Comparison of ENCODE assay signal across 19 cellular contexts in the genomic region with DNA sequence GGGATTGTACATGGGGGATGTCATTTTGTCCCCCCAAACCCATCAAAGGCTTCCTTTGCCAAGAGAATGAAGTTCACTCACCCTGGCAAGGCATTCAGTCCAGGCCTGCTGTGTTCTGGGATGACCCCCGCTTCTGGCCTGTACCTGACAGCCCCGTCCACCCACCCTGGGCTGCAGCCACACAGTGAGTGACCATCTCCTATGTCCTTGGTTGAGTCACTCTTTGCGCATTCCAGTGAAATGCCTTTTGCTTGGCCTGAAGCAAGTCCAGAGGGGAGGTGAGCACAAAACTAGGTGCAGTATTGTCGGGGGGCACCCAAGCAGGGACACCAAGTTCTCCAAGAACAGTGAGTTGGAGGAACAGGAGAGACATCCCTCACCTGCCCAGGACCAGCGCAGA. TPM values are rescaled to one million over a fixed set of nuclear protein-coding genes. Genes with fewer than 3 reads are reported as not detected.
DNase-seq lines count a peak whose midpoint lies in the region; ATAC-seq and TF ChIP-seq lines count a peak whose summit lies in the region.
"Had no signal": no experiment of that assay in that cellular context is flagged by ENCODE, and none has a peak within 500 bp of the region (broad histone marks: within the 10 kb centered on the region; RNA-seq: fewer than 3 reads in every experiment).

No MANE protein-coding gene starts in this region.

- H3F3A ChIP-seq in neural progenitor cell (ENCODE audit: low read depth), result peaks cover 8% of the 10 kb centered on the region

- H3K4me1 ChIP-seq in duodenal mucosa (ENCODE audit: control insufficient read depth in 1 of 2, insufficient read depth in 2 of 2, low read length in 2 of 2), result peaks cover 51 to 59% of the 10 kb centered on the region in 2 donors
- H3K4me1 ChIP-seq in neural progenitor cell, result peaks cover 11% of the 10 kb centered on the region
- H3K4me1 ChIP-seq in Karpas-422 (ENCODE audit: low read length), result peaks cover 16% of the 10 kb centered on the region
- H3K4me1 ChIP-seq in mesendoderm (ENCODE audit: control insufficient read depth, low read depth, low read length), result no peaks in the 10 kb centered on the region

- TF ChIP-seq CTCF in CD4-positive, alpha-beta T cell (IDR thresholded peaks at IDR 0.05), result no peak
- TF ChIP-seq CTCF in neural progenitor cell (IDR thresholded peaks at IDR 0.05), result no peak
- TF ChIP-seq CTCF in type B pancreatic cell (conservative IDR thresholded peaks at IDR 0.05), result no peak

- ATAC-seq in CD4-positive, alpha-beta T cell (ENCODE audit: poor library complexity), result no peak
- no peak for ATAC-seq in GM21515 (IDR thresholded peaks at IDR 0.05; ENCODE audit: unreplicated experiment)
- ATAC-seq: GM23338 had no signal

- H3K4me3 ChIP-seq in duodenal mucosa (ENCODE audit: low read depth in 1 of 2, low read length in 2 of 2) (no peak overlapping the region), neural progenitor cell (no peak overlapping the region), Karpas-422 (ENCODE audit: low read length) (no peak overlapping the region), mesendoderm (ENCODE audit: low read length) (no peak overlapping the region)
- H3K4me3 ChIP-seq: GM23338, PC-9, SJSA1 had no signal

- no peaks in the 10 kb centered on the region for H3K79me2 ChIP-seq in neural progenitor cell (ENCODE audit: low read depth)
- no peaks in the 10 kb centered on the region for H3K79me2 ChIP-seq in Karpas-422 (ENCODE audit: low read length)
- H3K79me2 ChIP-seq in mesendoderm (ENCODE audit: control insufficient read depth, insufficient read depth, low read length), result no peaks in the 10 kb centered on the region

- no peaks in the 10 kb centered on the region for H3K79me1 ChIP-seq in mesendoderm (ENCODE audit: low read length)

- no peak overlapping the region for H4K5ac ChIP-seq in mesendoderm (ENCODE audit: low read length)

- no peaks in the 10 kb centered on the region for H3K27me3 ChIP-seq in CD4-positive, alpha-beta T cell (ENCODE audit: control insufficient read depth, insufficient read depth, low read length)
- no peaks in the 10 kb centered on the region for H3K27me3 ChIP-seq in duodenal mucosa (ENCODE audit: control insufficient read depth in 1 of 2, insufficient read depth in 2 of 2, low read length in 2 of 2)
- no peaks in the 10 kb centered on the region for H3K27me3 ChIP-seq in neural progenitor cell
- H3K27me3 ChIP-seq in Karpas-422 (ENCODE audit: low read length), result no peaks in the 10 kb centered on the region
- no peaks in the 10 kb centered on the region for H3K27me3 ChIP-seq in mesendoderm (ENCODE audit: insufficient read depth, low read length, poor library complexity)
- H3K27me3 ChIP-seq: SJSA1 had no signal

- peaks cover 11% of the 10 kb centered on the region for H3K9me3 ChIP-seq in CD4-positive, alpha-beta T cell (ENCODE audit: control insufficient read depth, low read length)
- peaks cover 5 to 11% of the 10 kb centered on the region in 2 donors for H3K9me3 ChIP-seq in duodenal mucosa (ENCODE audit: control insufficient read depth in 1 of 2, low read length in 2 of 2)
- H3K9me3 ChIP-seq in neural progenitor cell (ENCODE audit: low read depth), result no peaks in the 10 kb centered on the region
- H3K9me3 ChIP-seq in Karpas-422 (ENCODE audit: low read length), result peaks cover 9% of the 10 kb centered on the region; the same call in 1 of the 2 replicates

- H3K9ac ChIP-seq in duodenal mucosa (ENCODE audit: low read depth in 1 of 2, low read length in 2 of 2), result peak overlapping the region in 1 of 2 donors; percentile 11
- no peak overlapping the region for H3K9ac ChIP-seq in neural progenitor cell
- no peak overlapping the region for H3K9ac ChIP-seq in Karpas-422 (ENCODE audit: low read length)
- no peak overlapping the region for H3K9ac ChIP-seq in mesendoderm (ENCODE audit: low read length)

- H2AK5ac ChIP-seq in mesendoderm (ENCODE audit: low read length), result no peak overlapping the region

- no peaks in the 10 kb centered on the region for H4K20me1 ChIP-seq in neural progenitor cell (ENCODE audit: low read depth)
- no peaks in the 10 kb centered on the region; the same call in 1 of the 2 replicates for H4K20me1 ChIP-seq in Karpas-422 (ENCODE audit: insufficient read depth, low read depth, low read length)

- no peak overlapping the region for H3K4me3 Mint-ChIP-seq in CD4-positive, alpha-beta T cell
- H3K4me3 Mint-ChIP-seq in neural progenitor cell (peak overlapping the region; percentile 43), type B pancreatic cell (no peak overlapping the region)
- H3K4me3 Mint-ChIP-seq: GM23338 had no signal

- H3K4me2 ChIP-seq in neural progenitor cell (no peak overlapping the region), Karpas-422 (ENCODE audit: low read depth, low read length, poor library complexity, severe bottlenecking) (no peak overlapping the region), mesendoderm (ENCODE audit: low read length) (no peak overlapping the region)
- H3K4me2 ChIP-seq: GM23338, PC-9 had no signal

- H4K8ac ChIP-seq in mesendoderm (ENCODE audit: low read depth, low read length), result no peak overlapping the region

- no peak overlapping the region for H2BK15ac ChIP-seq in mesendoderm (replicated peaks; ENCODE audit: low read depth)

- H3K4ac ChIP-seq in mesendoderm (ENCODE audit: low read depth, low read length), result no peak overlapping the region

- H3K27me3 Mint-ChIP-seq in CD4-positive, alpha-beta T cell, result no peaks in the 10 kb centered on the region
- H3K27me3 Mint-ChIP-seq in neural progenitor cell (ENCODE audit: insufficient read depth, low read depth) (peaks cover 11% of the 10 kb centered on the region), type B pancreatic cell (no peaks in the 10 kb centered on the region)

- no peaks in the 10 kb centered on the region for H3K9me2 ChIP-seq in Karpas-422 (replicated peaks; ENCODE audit: insufficient read depth, low read length)

- no peak overlapping the region for H2AFZ ChIP-seq in neural progenitor cell (replicated peaks)
- H2AFZ ChIP-seq in Karpas-422 (ENCODE audit: low read length), result no peak overlapping the region
- H2AFZ ChIP-seq: GM23338, PC-9 had no signal

- H3K9me3 Mint-ChIP-seq in CD4-positive, alpha-beta T cell, result peaks cover 9% of the 10 kb centered on the region
- H3K9me3 Mint-ChIP-seq in neural progenitor cell, result peaks cover 4% of the 10 kb centered on the region
- H3K9me3 Mint-ChIP-seq in type B pancreatic cell, result peaks cover 3% of the 10 kb centered on the region

- intact Hi-C loops in CD4-positive, alpha-beta T cell (cut with DNase I, micrococcal nuclease), result no loop called here

- no peak overlapping the region for H2BK120ac ChIP-seq in mesendoderm (ENCODE audit: low read depth, low read length)

- WGBS in mesendoderm (ENCODE audit: extremely low coverage, insufficient coverage, low lambda C conversion rate), result no CpG with 5 or more reads among the region's 5 CpGs

- H2BK5ac ChIP-seq in mesendoderm (ENCODE audit: low read length), result no peak overlapping the region

- H3K27ac Mint-ChIP-seq in CD4-positive, alpha-beta T cell, result peak overlapping the region; percentile 71
- H3K27ac Mint-ChIP-seq in neural progenitor cell (no peak overlapping the region), type B pancreatic cell (peak overlapping the region; percentile 21)
- H3K27ac Mint-ChIP-seq: GM23338 had no signal

- no peak overlapping the region for H3K18ac ChIP-seq in mesendoderm (ENCODE audit: low read length)

- POLR2A ChIA-PET in CD4-positive, alpha-beta T cell (lab: Charles Lee), result interaction anchor here (1.0 kb wide), 1 partner anchor 19 kb away, joined by 6 read pairs; a partner anchor contains a TSS

- H3K36me3 ChIP-seq in duodenal mucosa (ENCODE audit: control insufficient read depth in 1 of 2, insufficient read depth in 2 of 2, low read length in 2 of 2), result peaks cover 0 to 5% of the 10 kb centered on the region in 2 donors
- H3K36me3 ChIP-seq in neural progenitor cell, result no peaks in the 10 kb centered on the region
- H3K36me3 ChIP-seq in Karpas-422 (ENCODE audit: insufficient read depth, low read length), result no peaks in the 10 kb centered on the region; the same call in 1 of the 2 replicates
- H3K36me3 ChIP-seq in mesendoderm (ENCODE audit: control insufficient read depth, insufficient read depth, low read length), result no peaks in the 10 kb centered on the region
- H3K36me3 ChIP-seq: SJSA1 had no signal

- H3K23ac ChIP-seq in mesendoderm (ENCODE audit: low read length), result no peak overlapping the region

- CTCF ChIA-PET in CD4-positive, alpha-beta T cell (lab: Charles Lee), result no interaction called here

- peaks cover 51% of the 10 kb centered on the region for H3K4me1 Mint-ChIP-seq in CD4-positive, alpha-beta T cell (ENCODE audit: low read depth)
- peaks cover 22% of the 10 kb centered on the region for H3K4me1 Mint-ChIP-seq in neural progenitor cell
- peaks cover 31% of the 10 kb centered on the region for H3K4me1 Mint-ChIP-seq in type B pancreatic cell (ENCODE audit: unreplicated experiment)

- no peak for DNase-seq in CD4-positive, alpha-beta T cell
- no peak for DNase-seq in neural progenitor cell (ENCODE audit: low spot score)
- no peak for DNase-seq in type B pancreatic cell (ENCODE audit: extremely low spot score, unreplicated experiment)
- DNase-seq in Karpas-422, result no peak
- no peak for DNase-seq in mesendoderm
- DNase-seq: CD8-positive, alpha-beta memory T cell; DMS79 treated with DMSO at 0.1 percent for 48 hours; KG1; NCI-H1436; NCI-H2029; NCI-H510A treated with DMSO at 0.1 percent for 48 hours; NCI-H82; PC-9 had no signal

- H3K56ac ChIP-seq in mesendoderm (ENCODE audit: low read length), result no peak overlapping the region

- no peaks in the 10 kb centered on the region for H3K36me3 Mint-ChIP-seq in CD4-positive, alpha-beta T cell (ENCODE audit: low read depth)
- H3K36me3 Mint-ChIP-seq in neural progenitor cell, result no peaks in the 10 kb centered on the region
- H3K36me3 Mint-ChIP-seq in type B pancreatic cell, result no peaks in the 10 kb centered on the region

- H3K27ac ChIP-seq in CD4-positive, alpha-beta T cell (ENCODE audit: low read depth, low read length), result no peak overlapping the region
- H3K27ac ChIP-seq in duodenal mucosa (ENCODE audit: low read depth, low read length), result peak overlapping the region; percentile 55
- no peak overlapping the region for H3K27ac ChIP-seq in neural progenitor cell
- H3K27ac ChIP-seq in Karpas-422 (ENCODE audit: low read length), result no peak overlapping the region
- no peak overlapping the region for H3K27ac ChIP-seq in mesendoderm (ENCODE audit: low read depth, low read length)
- H3K27ac ChIP-seq: PC-9, SJSA1 had no signal

RNA-seq across cellular contexts. Expression of a gene that starts 10.2 kb away (rescaled TPM):
- 1 to 10 TPM; 1.5 TPM for total RNA-seq in CD4-positive, alpha-beta T cell
- total RNA-seq in neural progenitor cell (ENCODE audit: low replicate concordance) (not detected in 2 replicates), type B pancreatic cell (ENCODE audit: low replicate concordance) (0.74 and 1.3 TPM in 2 replicates)
- total RNA-seq in Karpas-422 (2014; rRNA removed; shearing (Covaris generic); ENCODE audit: low replicate concordance), result not detected in 2 replicates
- polyA plus RNA-seq in mesendoderm (2013, experiment 1 of 2), result 0.01 TPM
- 0.03 TPM for polyA plus RNA-seq in mesendoderm (2013, experiment 2 of 2)
- total RNA-seq: G401 had no signal
- polyA plus RNA-seq: GM23338 had no signal

RNA-seq across cellular contexts. Expression of a gene that starts 18.1 kb away (rescaled TPM):
- total RNA-seq in CD4-positive, alpha-beta T cell, result 10 to 100 TPM; 59.7 to 60.8 TPM
- not detected in 2 replicates for total RNA-seq in neural progenitor cell (ENCODE audit: low replicate concordance)
- not detected in 2 replicates for total RNA-seq in type B pancreatic cell (ENCODE audit: low replicate concordance)
- total RNA-seq in Karpas-422 (2014; rRNA removed; shearing (Covaris generic); ENCODE audit: low replicate concordance), result not detected in 2 replicates
- not detected for polyA plus RNA-seq in mesendoderm (2013, experiment 1 of 2)
- polyA plus RNA-seq in mesendoderm (2013, experiment 2 of 2), result not detected
- total RNA-seq: G401, GM23338, M059J, PC-9, SJSA1 had no signal
- polyA plus RNA-seq: GM23338 had no signal

RNA-seq across cellular contexts. Expression of a gene that starts 19.3 kb away (rescaled TPM):
- not detected for total RNA-seq in CD4-positive, alpha-beta T cell
- not detected in 2 replicates for total RNA-seq in neural progenitor cell (ENCODE audit: low replicate concordance)
- 42.6 and 136 TPM in 2 replicates for total RNA-seq in type B pancreatic cell (ENCODE audit: low replicate concordance)
- total RNA-seq in Karpas-422 (2014; rRNA removed; shearing (Covaris generic); ENCODE audit: low replicate concordance), result not detected in 2 replicates
- not detected for polyA plus RNA-seq in mesendoderm (2013, experiment 1 of 2)
- not detected for polyA plus RNA-seq in mesendoderm (2013, experiment 2 of 2)
- total RNA-seq: CD8-positive, alpha-beta memory T cell; G401; GM23338; M059J; SJSA1 had no signal
- polyA plus RNA-seq: CD8-positive, alpha-beta memory T cell; GM23338 had no signal

RNA-seq across cellular contexts. Expression of a gene that starts 34.8 kb away (rescaled TPM):
- not detected for total RNA-seq in CD4-positive, alpha-beta T cell
- total RNA-seq in neural progenitor cell (ENCODE audit: low replicate concordance) (not detected in 2 replicates), type B pancreatic cell (ENCODE audit: low replicate concordance) (5.2 and 11.3 TPM in 2 replicates)
- total RNA-seq in Karpas-422 (2014; rRNA removed; shearing (Covaris generic); ENCODE audit: low replicate concordance), result not detected in 2 replicates
- polyA plus RNA-seq in mesendoderm (2013, experiment 1 of 2), result not detected
- polyA plus RNA-seq in mesendoderm (2013, experiment 2 of 2), result 0.06 TPM
- total RNA-seq: CD8-positive, alpha-beta memory T cell; G401; GM23338; SJSA1 had no signal
- polyA plus RNA-seq: CD8-positive, alpha-beta memory T cell; GM23338 had no signal

Comparison
In these comparisons a context has a peak if more than half of its experiments do, and no peak if none do; other contexts are left out.
1. RNA of a gene that starts 18.1 kb away (total RNA-seq): 59.7 to 60.8 TPM in CD4-positive, alpha-beta T cell; not detected in neural progenitor cell, not detected in type B pancreatic cell and not detected in Karpas-422; every median in the first group is over 10 times any median in the second.
2. RNA of a gene that starts 19.3 kb away (total RNA-seq): 42.6 to 136 TPM in type B pancreatic cell; not detected in CD4-positive, alpha-beta T cell, not detected in neural progenitor cell and not detected in Karpas-422; every median in the first group is over 10 times any median in the second.